13 cellular contexts compared by ENCODE assay signal in genomic region chr15:82679626-82680199, GRCh38. TPM values are rescaled to one million over a fixed set of nuclear protein-coding genes. Genes with fewer than 3 reads are reported as not detected.
DNase-seq lines count a peak whose midpoint lies in the region; ATAC-seq, FAIRE-seq and TF ChIP-seq lines count a peak whose summit lies in the region.
"Had no signal": no experiment of that assay in that cellular context is flagged by ENCODE, and none has a peak within 500 bp of the region (broad histone marks: within the 10 kb centered on the region; RNA-seq: fewer than 3 reads in every experiment).

No MANE protein-coding gene starts in this region.

- in situ Hi-C loops in Panc1 (cut with HindIII; ENCODE audit: low pct_unique_long_range_greater_than_20kb, low sequenced_read_pairs), result no loop called here

- peaks cover 8% of the 10 kb centered on the region; the same call in 1 of the 2 replicates for H3K27me3 ChIP-seq in Panc1 (ENCODE audit: control insufficient read depth, insufficient read depth, low read length)
- H3K27me3 ChIP-seq in trophoblast cell (ENCODE audit: insufficient read depth, low read length), result no peaks in the 10 kb centered on the region

- H3K36me3 ChIP-seq in Panc1 (ENCODE audit: control insufficient read depth, insufficient read depth, low read length), result no peaks in the 10 kb centered on the region
- no peaks in the 10 kb centered on the region for H3K36me3 ChIP-seq in trophoblast cell (ENCODE audit: control insufficient read depth in 1 of 2, insufficient read depth in 2 of 2, low read length in 2 of 2)
- no peaks in the 10 kb centered on the region for H3K36me3 ChIP-seq in mucosa of descending colon (ENCODE audit: low read depth)

- H2AK5ac ChIP-seq in trophoblast cell (ENCODE audit: low read length), result no peak overlapping the region

- no peak for FAIRE-seq in GM12891 (lab: Jason Lieb, UNC)
- FAIRE-seq: GM19239 had no signal

- no peak overlapping the region for H3K23ac ChIP-seq in trophoblast cell (ENCODE audit: low read length)

- no peak overlapping the region for H3K9ac ChIP-seq in trophoblast cell (ENCODE audit: low read length)

- H4K12ac ChIP-seq in trophoblast cell (ENCODE audit: low read depth, low read length), result no peak overlapping the region

- POLR2A ChIA-PET in Panc1 (lab: Charles Lee), result no interaction called here

- DNase-seq in Calu3 (no peak), Panc1 (ENCODE audit: low read depth, low spot score) (no peak), endothelial cell (ENCODE audit: low spot score) (no peak), trophoblast cell (no peak), mucosa of descending colon (no peak), putamen (ENCODE audit: low spot score) (no peak), GM12891 (ENCODE audit: insufficient read length, low spot score) (no peak), NCI-H1048 (lab: John Stamatoyannopoulos, UW) (no peak)
- DNase-seq: DND-41, Kasumi-1 had no signal

- TF ChIP-seq POLR2A in GM12891 (IDR thresholded peaks at IDR 0.05; ENCODE audit: low read depth, low read length), result no peak

- H3K9me3 Mint-ChIP-seq in Calu3 (ENCODE audit: low read depth, unreplicated experiment), result no peaks in the 10 kb centered on the region
- no peaks in the 10 kb centered on the region for H3K9me3 Mint-ChIP-seq in endothelial cell (ENCODE audit: unreplicated experiment)

- no peak overlapping the region for H2BK12ac ChIP-seq in trophoblast cell (ENCODE audit: low read length)

- intact Hi-C loops in Calu3 (cut with micrococcal nuclease; ENCODE audit: unreplicated experiment) (no loop called here), Panc1 (cut with micrococcal nuclease; ENCODE audit: unreplicated experiment) (no loop called here), mucosa of descending colon (cut with DNase I, micrococcal nuclease) (no loop called here)

- WGBS in trophoblast cell (ENCODE audit: extremely low coverage, insufficient coverage, insufficient read length), result no CpG with 5 or more reads among the region's 19 CpGs

- H3K36me3 Mint-ChIP-seq in Calu3 (ENCODE audit: insufficient read depth, unreplicated experiment) (peaks cover 19% of the 10 kb centered on the region), endothelial cell (ENCODE audit: low read depth, unreplicated experiment) (no peaks in the 10 kb centered on the region)

- H3K18ac ChIP-seq in trophoblast cell (ENCODE audit: low read length), result no peak overlapping the region

- no TSS peak for BruUV-seq in Calu3 (replicated peaks; lab: Mats Ljungman, UMichigan)
- no TSS peak for BruUV-seq in Panc1 (replicated peaks; lab: Mats Ljungman, UMichigan)

- peaks cover 3% of the 10 kb centered on the region for H3K79me1 ChIP-seq in trophoblast cell (ENCODE audit: low read length)

- H3K4me2 ChIP-seq in trophoblast cell (ENCODE audit: low read length), result peak overlapping the region; percentile 78

- H2BK120ac ChIP-seq in trophoblast cell (ENCODE audit: insufficient read depth, low read length, poor library complexity), result no peak overlapping the region

- no peaks in the 10 kb centered on the region for H3K27me3 Mint-ChIP-seq in Calu3 (ENCODE audit: unreplicated experiment)
- peaks cover 7% of the 10 kb centered on the region for H3K27me3 Mint-ChIP-seq in endothelial cell (ENCODE audit: unreplicated experiment)

- ATAC-seq in Panc1 (peak; percentile 44), mucosa of descending colon (no peak)

- H3K4me1 ChIP-seq in Panc1 (ENCODE audit: control insufficient read depth, insufficient read depth, low read length) (no peaks in the 10 kb centered on the region), trophoblast cell (ENCODE audit: control insufficient read depth in 1 of 2, insufficient read depth in 2 of 2, low read length in 2 of 2) (peaks cover 11% of the 10 kb centered on the region in 2 experiments), mucosa of descending colon (ENCODE audit: low read depth) (no peaks in the 10 kb centered on the region)

- CTCF ChIA-PET in Calu3 (lab: Charles Lee), result no interaction called here
- CTCF ChIA-PET in Panc1 (lab: Charles Lee), result no interaction called here

- no peak overlapping the region for H4K91ac ChIP-seq in trophoblast cell (ENCODE audit: low read depth, low read length)

- H3K4me3 ChIP-seq in Panc1 (ENCODE audit: low read depth in 2 of 2, low read length in 2 of 2) (peak overlapping the region; percentile 52 to 58), trophoblast cell (ENCODE audit: low read depth, low read length) (peak overlapping the region; percentile 72), mucosa of descending colon (no peak overlapping the region)

- H3K27ac Mint-ChIP-seq in Calu3 (ENCODE audit: unreplicated experiment), result peak overlapping the region; percentile 22
- no peak overlapping the region for H3K27ac Mint-ChIP-seq in endothelial cell (ENCODE audit: unreplicated experiment)

- TF ChIP-seq CTCF in Calu3 (IDR thresholded peaks at IDR 0.05; ENCODE audit: unreplicated experiment) (no peak), Panc1 (IDR thresholded peaks at IDR 0.05) (no peak), endothelial cell (IDR thresholded peaks at IDR 0.05; ENCODE audit: unreplicated experiment) (no peak), mucosa of descending colon (IDR thresholded peaks at IDR 0.05) (no peak)

- H2AFZ ChIP-seq in trophoblast cell (ENCODE audit: insufficient read depth, low read length, poor library complexity), result peak overlapping the region; percentile 78

- H3K79me2 ChIP-seq in trophoblast cell (ENCODE audit: control insufficient read depth, insufficient read depth, low read length, poor library complexity), result peaks cover 3% of the 10 kb centered on the region

- H3K27ac ChIP-seq in Panc1 (ENCODE audit: low read length) (no peak overlapping the region), trophoblast cell (ENCODE audit: low read depth, low read length) (no peak overlapping the region)

- no peaks in the 10 kb centered on the region for H3K9me3 ChIP-seq in Panc1 (ENCODE audit: control insufficient read depth, insufficient read depth, low read depth, low read length)
- H3K9me3 ChIP-seq in trophoblast cell (ENCODE audit: insufficient read depth, low read depth, low read length), result peaks cover 3% of the 10 kb centered on the region
- no peaks in the 10 kb centered on the region for H3K9me3 ChIP-seq in mucosa of descending colon

- no peaks in the 10 kb centered on the region for H3K4me1 Mint-ChIP-seq in Calu3 (ENCODE audit: low read depth, unreplicated experiment)
- peaks cover 3% of the 10 kb centered on the region for H3K4me1 Mint-ChIP-seq in endothelial cell (ENCODE audit: unreplicated experiment)

- peak overlapping the region; percentile 74 for H3K4me3 Mint-ChIP-seq in Calu3 (ENCODE audit: low read depth, unreplicated experiment)
- H3K4me3 Mint-ChIP-seq in endothelial cell (ENCODE audit: unreplicated experiment), result peak overlapping the region; percentile 62

- H3K4ac ChIP-seq in trophoblast cell (ENCODE audit: low read depth, low read length), result no peak overlapping the region

- H2BK5ac ChIP-seq in trophoblast cell (ENCODE audit: low read depth, low read length, poor library complexity), result no peak overlapping the region

- H4K8ac ChIP-seq in trophoblast cell (ENCODE audit: low read depth, low read length), result peak overlapping the region; percentile 52

- H3K14ac ChIP-seq in trophoblast cell (ENCODE audit: low read length), result peak overlapping the region; percentile 29

TF ChIP-seq in GM12891, 5 proteins besides CTCF, POLR2A, EP300 and RAD21:
- TF ChIP-seq POU2F2 (IDR thresholded peaks at IDR 0.05; ENCODE audit: low read depth, low read length), result no peak
- no peak for TF ChIP-seq PAX5 (IDR thresholded peaks at IDR 0.05; ENCODE audit: insufficient read depth, low read length, severe bottlenecking)

RNA-seq across cellular contexts. Expression of gene AP3B2, which starts 30.0 kb away (rescaled TPM):
- 13.1 and 24.7 TPM in 2 replicates for total RNA-seq in Calu3 (2022)
- 0.95 TPM for total RNA-seq in Panc1 (2021; ENCODE audit: unreplicated experiment)
- polyA plus RNA-seq in Panc1 (2012; ENCODE audit: insufficient read length), result 1.1 TPM
- total RNA-seq in endothelial cell (ENCODE audit: unreplicated experiment), result 5.6 TPM
- polyA plus RNA-seq in trophoblast cell (2013), result 1.5 and 1.6 TPM in 2 replicates
- 1 to 10 TPM in 2 of 3 donors, under 1 TPM in 1; 0.67 to 5.4 (median 1.9) TPM for total RNA-seq in mucosa of descending colon
- polyA plus RNA-seq in GM12891 (2012; ENCODE audit: low read depth, missing spikeins), result 0.24 TPM
- total RNA-seq: glomerular endothelial cell, pulmonary artery endothelial cell had no signal

RNA-seq across cellular contexts. Expression of gene CPEB1, which starts 32.5 kb away (rescaled TPM):
- total RNA-seq in Calu3 (2022), result 5.3 and 7.6 TPM in 2 replicates
- total RNA-seq in Panc1 (2021; ENCODE audit: unreplicated experiment), result 19.5 TPM
- polyA plus RNA-seq in Panc1 (2012; ENCODE audit: insufficient read length), result 17.0 TPM
- not detected for total RNA-seq in endothelial cell (ENCODE audit: unreplicated experiment)
- 0.04 TPM in 1 of 2 replicates, not detected in the other for polyA plus RNA-seq in trophoblast cell (2013)
- 10 to 100 TPM in 1 of 3 donors, 1 to 10 TPM in 1, under 1 TPM in 1; 0.61 to 11.8 (median 1.4) TPM for total RNA-seq in mucosa of descending colon
- 0.40 TPM for polyA plus RNA-seq in GM12891 (2012; ENCODE audit: low read depth, missing spikeins)
- total RNA-seq: glomerular endothelial cell had no signal
